Comparison of ENCODE assay signal across 14 cellular contexts in genomic region chr22:38761202-38762162, GRCh38. TPM values are rescaled to one million over a fixed set of nuclear protein-coding genes. Genes with fewer than 3 reads are reported as not detected.
DNase-seq lines count a peak whose midpoint lies in the region; ATAC-seq and TF ChIP-seq lines count a peak whose summit lies in the region.
"Had no signal": no experiment of that assay in that cellular context is flagged by ENCODE, and none has a peak within 500 bp of the region (broad histone marks: within the 10 kb centered on the region; RNA-seq: fewer than 3 reads in every experiment).

No MANE protein-coding gene starts in this region.

- ATAC-seq in gastrocnemius medialis (no peak), HG03354 (IDR thresholded peaks at IDR 0.05; ENCODE audit: poor library complexity, severe bottlenecking, unreplicated experiment) (no peak)
- ATAC-seq: heart left ventricle had no signal

- DNase-seq in DMS53 treated with DMSO at 0.1 percent for 48 hours (lab: John Stamatoyannopoulos, UW; ENCODE audit: unreplicated experiment) (peak; percentile 18), M059J (ENCODE audit: low read depth) (peak; percentile 32), renal cortical epithelial cell (ENCODE audit: low read depth) (peak; percentile 12), gastrocnemius medialis (no peak), KG1 (lab: John Stamatoyannopoulos, UW) (no peak)
- DNase-seq: activated CD4-positive, alpha-beta T cell treated with anti-CD3 and anti-CD28 coated beads, Interleukin-2, amount 10 ng/mL, durations not matched to agents 24 days and 14 days; activated naive CD4-positive, alpha-beta T cell treated with anti-CD3 and anti-CD28 coated beads for 36 hours; GDM1; HCEC 1CT; heart left ventricle had no signal

- H3K9me3 ChIP-seq in gastrocnemius medialis = no peaks in the 10 kb centered on the region
- H3K9me3 ChIP-seq: esophagus muscularis mucosa, heart left ventricle had no signal

- no peak for TF ChIP-seq CTCF in gastrocnemius medialis (IDR thresholded peaks at IDR 0.05 in 4 of 5, conservative IDR thresholded peaks at IDR 0.05 in 1 of 5)

- intact Hi-C loops in gastrocnemius medialis (cut with DNase I; ENCODE audit: low total_unique reads) = loop anchor here (10.0 kb wide), 1 partner anchor 113 kb away; the partner anchor contains the start of gene CBX6

- in situ Hi-C loops in gastrocnemius medialis (cut with MboI; ENCODE audit: low sequenced_read_pairs in 4 of 4) = no loop called here

- peaks cover 4 to 15% of the 10 kb centered on the region in 2 donors for H3K4me1 ChIP-seq in gastrocnemius medialis

- peak overlapping the region; percentile 87 for H3K27ac ChIP-seq in cingulate gyrus (ENCODE audit: low read depth, low read length)
- no peak overlapping the region for H3K27ac ChIP-seq in gastrocnemius medialis
- H3K27ac ChIP-seq: esophagus muscularis mucosa, heart left ventricle, neural progenitor cell had no signal

- peaks cover 0 to 14% (median 8%) of the 10 kb centered on the region in 3 donors for H3K27me3 ChIP-seq in gastrocnemius medialis
- H3K27me3 ChIP-seq: esophagus muscularis mucosa, heart left ventricle had no signal

- TF ChIP-seq POLR2A in gastrocnemius medialis (IDR thresholded peaks at IDR 0.05) = no peak

- no peaks in the 10 kb centered on the region for H3K36me3 ChIP-seq in gastrocnemius medialis
- H3K36me3 ChIP-seq: esophagus muscularis mucosa, heart left ventricle, neural progenitor cell had no signal

- H3K4me3 ChIP-seq in gastrocnemius medialis = no peak overlapping the region
- H3K4me3 ChIP-seq: esophagus muscularis mucosa, heart left ventricle, neural progenitor cell had no signal

RNA-seq across cellular contexts. Expression of gene SUN2, which starts 5.7 kb away (rescaled TPM):
- total RNA-seq in M059J (2014; rRNA removed; shearing (Covaris generic)) = 33.0 and 67.3 TPM in 2 replicates
- total RNA-seq in renal cortical epithelial cell (101 and 117 TPM in 2 replicates), gastrocnemius medialis (100 to 1,000 TPM; 177 to 423 (median 312) TPM)

RNA-seq across cellular contexts. Expression of gene DNAL4, which starts 32.5 kb away (rescaled TPM):
- 6.9 and 13.2 TPM in 2 replicates for total RNA-seq in M059J (2014; rRNA removed; shearing (Covaris generic))
- total RNA-seq in renal cortical epithelial cell (18.2 and 33.5 TPM in 2 replicates), gastrocnemius medialis (1 to 10 TPM; 5.7 to 7.2 (median 6.7) TPM)

RNA-seq across cellular contexts. Expression of gene GTPBP1, which starts 55.7 kb away (rescaled TPM):
- 22.1 and 37.5 TPM in 2 replicates for total RNA-seq in M059J (2014; rRNA removed; shearing (Covaris generic))
- total RNA-seq in renal cortical epithelial cell = 16.8 and 54.8 TPM in 2 replicates
- 100 to 1,000 TPM in 1 of 4 donors, 10 to 100 TPM in 3; 27.7 to 124 (median 36.0) TPM for total RNA-seq in gastrocnemius medialis

Comparison
In these comparisons a context has a peak if more than half of its experiments do, and no peak if none do; other contexts are left out.
1. DNase-seq: peak in DMS53 treated with DMSO at 0.1 percent for 48 hours (single experiment), M059J (single experiment) and renal cortical epithelial cell (single experiment); none in gastrocnemius medialis (0 of 2) and KG1 (single experiment).